ENCODE assay signal across 1 cellular context in genomic region chr19:1854032-1854541, GRCh38.
TF ChIP-seq lines count a peak whose summit lies in the region.

No MANE protein-coding gene starts in this region.

TF ChIP-seq in SK-N-SH, 30 proteins besides CTCF, POLR2A, EP300 and RAD21:
- TF ChIP-seq CHD2 (IDR thresholded peaks at IDR 0.05; ENCODE audit: low read length, partially characterized antibody) (no peak), RCOR1 (IDR thresholded peaks at IDR 0.05; ENCODE audit: low read length) (no peak), TCF12 (IDR thresholded peaks at IDR 0.05) (no peak), REST (IDR thresholded peaks at IDR 0.05; ENCODE audit: low read depth, low read length) (no peak), YY1 (IDR thresholded peaks at IDR 0.05; ENCODE audit: low read depth) (no peak), MEF2A (IDR thresholded peaks at IDR 0.05; ENCODE audit: borderline replicate concordance, low read depth) (no peak), ELF1 (IDR thresholded peaks at IDR 0.05) (no peak), GATA2 (CRISPR knock-in tag; IDR thresholded peaks at IDR 0.05) (no peak), FOXJ3 (CRISPR knock-in tag; IDR thresholded peaks at IDR 0.05) (no peak), FOXM1 (IDR thresholded peaks at IDR 0.05; ENCODE audit: low read depth) (no peak), PBX3 (IDR thresholded peaks at IDR 0.05) (no peak), GABPA (IDR thresholded peaks at IDR 0.05; ENCODE audit: low read depth) (no peak)
- TF ChIP-seq, protein P1, sequence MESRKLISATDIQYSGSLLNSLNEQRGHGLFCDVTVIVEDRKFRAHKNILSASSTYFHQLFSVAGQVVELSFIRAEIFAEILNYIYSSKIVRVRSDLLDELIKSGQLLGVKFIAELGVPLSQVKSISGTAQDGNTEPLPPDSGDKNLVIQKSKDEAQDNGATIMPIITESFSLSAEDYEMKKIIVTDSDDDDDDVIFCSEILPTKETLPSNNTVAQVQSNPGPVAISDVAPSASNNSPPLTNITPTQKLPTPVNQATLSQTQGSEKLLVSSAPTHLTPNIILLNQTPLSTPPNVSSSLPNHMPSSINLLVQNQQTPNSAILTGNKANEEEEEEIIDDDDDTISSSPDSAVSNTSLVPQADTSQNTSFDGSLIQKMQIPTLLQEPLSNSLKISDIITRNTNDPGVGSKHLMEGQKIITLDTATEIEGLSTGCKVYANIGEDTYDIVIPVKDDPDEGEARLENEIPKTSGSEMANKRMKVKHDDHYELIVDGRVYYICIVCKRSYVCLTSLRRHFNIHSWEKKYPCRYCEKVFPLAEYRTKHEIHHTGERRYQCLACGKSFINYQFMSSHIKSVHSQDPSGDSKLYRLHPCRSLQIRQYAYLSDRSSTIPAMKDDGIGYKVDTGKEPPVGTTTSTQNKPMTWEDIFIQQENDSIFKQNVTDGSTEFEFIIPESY (IDR thresholded peaks at IDR 0.05; ENCODE audit: borderline replicate concordance, low read depth) = no peak
- TF ChIP-seq, protein P2, sequence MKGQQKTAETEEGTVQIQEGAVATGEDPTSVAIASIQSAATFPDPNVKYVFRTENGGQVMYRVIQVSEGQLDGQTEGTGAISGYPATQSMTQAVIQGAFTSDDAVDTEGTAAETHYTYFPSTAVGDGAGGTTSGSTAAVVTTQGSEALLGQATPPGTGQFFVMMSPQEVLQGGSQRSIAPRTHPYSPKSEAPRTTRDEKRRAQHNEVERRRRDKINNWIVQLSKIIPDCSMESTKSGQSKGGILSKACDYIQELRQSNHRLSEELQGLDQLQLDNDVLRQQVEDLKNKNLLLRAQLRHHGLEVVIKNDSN (IDR thresholded peaks at IDR 0.05; ENCODE audit: borderline replicate concordance, low read depth) = no peak
